ENCODE assay signal across 1 cellular context in genomic region chr3:185106491-185106890, GRCh38. TPM values are rescaled to one million over a fixed set of nuclear protein-coding genes. Genes with fewer than 3 reads are reported as not detected.
"Had no signal": no experiment of that assay in that cellular context is flagged by ENCODE, and none has a peak within 500 bp of the region (broad histone marks: within the 10 kb centered on the region; RNA-seq: fewer than 3 reads in every experiment).

No MANE protein-coding gene starts in this region.

RNA-seq across cellular contexts. Expression of gene C3orf70, which starts 46.4 kb away (rescaled TPM):
- total RNA-seq: activated B cell treated with CpG ODN at 0.5 μM for 24 hours had no signal
